In the genomic region with DNA sequence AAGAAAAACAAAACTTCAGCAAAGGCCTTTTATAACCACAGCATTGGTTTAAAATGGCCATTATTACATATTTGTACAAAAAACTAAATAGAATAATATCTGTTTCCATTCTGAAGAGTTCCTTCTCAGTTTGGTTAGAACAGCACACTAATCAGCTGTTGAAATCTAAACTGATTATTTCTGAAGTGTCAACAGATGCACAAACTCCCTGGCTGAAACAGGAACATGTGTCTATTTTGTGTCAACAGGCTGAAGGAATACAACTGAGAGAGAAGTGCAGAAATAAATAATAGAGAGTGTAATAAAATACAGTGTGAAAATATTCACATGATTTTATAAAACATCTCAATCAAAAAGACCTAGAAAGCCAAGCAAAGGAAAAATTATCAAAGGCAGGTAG, we compare ENCODE assay signal across 24 cellular contexts. TPM values are rescaled to one million over a fixed set of nuclear protein-coding genes. Genes with fewer than 3 reads are reported as not detected.
DNase-seq lines count a peak whose midpoint lies in the region; ATAC-seq and TF ChIP-seq lines count a peak whose summit lies in the region.
"Had no signal": no experiment of that assay in that cellular context is flagged by ENCODE, and none has a peak within 500 bp of the region (broad histone marks: within the 10 kb centered on the region; RNA-seq: fewer than 3 reads in every experiment).

No MANE protein-coding gene starts in this region.

- H3K9me3 ChIP-seq in A673 (ENCODE audit: low read depth, low read length, poor library complexity, severe bottlenecking), result no peaks in the 10 kb centered on the region
- H3K9me3 ChIP-seq: adrenal gland, body of pancreas, Peyer's patch, uterus had no signal

- no peaks in the 10 kb centered on the region for H3K27me3 ChIP-seq in A673 (replicated peaks; ENCODE audit: insufficient read depth, low read depth, low read length, poor library complexity)
- no peaks in the 10 kb centered on the region for H3K27me3 ChIP-seq in ACC112 (ENCODE audit: insufficient read depth, low read length)
- H3K27me3 ChIP-seq: adrenal gland, body of pancreas, dorsolateral prefrontal cortex, Peyer's patch, uterus had no signal

- H3K36me3 Mint-ChIP-seq in central memory CD8-positive, alpha-beta T cell (ENCODE audit: insufficient read depth), result peaks cover 7% of the 10 kb centered on the region
- H3K36me3 Mint-ChIP-seq: CD4-positive, alpha-beta memory T cell; naive thymus-derived CD4-positive, alpha-beta T cell had no signal

- H3K4me1 Mint-ChIP-seq in central memory CD8-positive, alpha-beta T cell, result peaks cover 32% of the 10 kb centered on the region

- no peaks in the 10 kb centered on the region for H3K27me3 Mint-ChIP-seq in central memory CD8-positive, alpha-beta T cell
- H3K27me3 Mint-ChIP-seq: activated T-cell treated with anti-CD3 and anti-CD28 coated beads, Interleukin-2, amount 50 U/mL, for 24 hours; CD4-positive, alpha-beta memory T cell had no signal

- TF ChIP-seq CTCF in A673 (conservative IDR thresholded peaks at IDR 0.05; ENCODE audit: low read depth, low read length), result no peak

- peak overlapping the region; percentile 69 for H3K27ac Mint-ChIP-seq in central memory CD8-positive, alpha-beta T cell (ENCODE audit: low read depth)

- H3K4me1 ChIP-seq in A673 (ENCODE audit: insufficient read depth, low read length, poor library complexity, severe bottlenecking), result peaks cover 95% of the 10 kb centered on the region
- peaks cover 64% of the 10 kb centered on the region for H3K4me1 ChIP-seq in ACC112 (ENCODE audit: control insufficient read depth, insufficient read depth, low read length, unreplicated experiment)
- H3K4me1 ChIP-seq: body of pancreas, Peyer's patch, uterus had no signal

- no peak for ATAC-seq in central memory CD8-positive, alpha-beta T cell (replicated peaks; ENCODE audit: extremely low read depth, poor library complexity, severe bottlenecking)
- ATAC-seq in GM19328 (IDR thresholded peaks at IDR 0.05; ENCODE audit: unreplicated experiment), result no peak
- no peak for ATAC-seq in left cardiac atrium
- ATAC-seq: body of pancreas; HCT116; left ventricle myocardium superior; naive thymus-derived CD4-positive, alpha-beta T cell; stimulated activated naive CD8-positive, alpha-beta T cell treated with anti-CD3 and anti-CD28 coated beads, Interleukin-15, Interleukin-2, amounts not matched to agents 100 U/mL and 50 U/mL, for 24 hours had no signal

- no peak overlapping the region for H3K4me3 ChIP-seq in A673 (ENCODE audit: low read depth, low read length, poor library complexity, severe bottlenecking)
- no peak overlapping the region for H3K4me3 ChIP-seq in ACC112 (ENCODE audit: low read depth, low read length)
- H3K4me3 ChIP-seq: adrenal gland, body of pancreas, dorsolateral prefrontal cortex, Peyer's patch, uterus had no signal

- H2AFZ ChIP-seq in ACC112 (ENCODE audit: low read length, unreplicated experiment), result no peak overlapping the region

- H3K79me2 ChIP-seq in ACC112 (ENCODE audit: control insufficient read depth, insufficient read depth, low read length, unreplicated experiment), result peaks cover 71% of the 10 kb centered on the region

- H3K27ac ChIP-seq in A673 (ENCODE audit: low read depth, low read length, poor library complexity, severe bottlenecking), result peak overlapping the region; percentile 52
- 0 out of 2 replicates have a peak overlapping the region, but pooled peaks have one; percentile 8 for H3K27ac ChIP-seq in ACC112 (ENCODE audit: low read depth, low read length)
- H3K27ac ChIP-seq: adrenal gland, body of pancreas, dorsolateral prefrontal cortex, Peyer's patch, uterus had no signal

- intact Hi-C loops in A673 (cut with micrococcal nuclease; ENCODE audit: unreplicated experiment), result no loop called here
- intact Hi-C loops in left cardiac atrium (cut with DNase I), result no loop called here

- H3K4me3 Mint-ChIP-seq in central memory CD8-positive, alpha-beta T cell, result peak overlapping the region; percentile 24
- H3K4me3 Mint-ChIP-seq: activated T-cell treated with anti-CD3 and anti-CD28 coated beads, Interleukin-2, amount 50 U/mL, for 24 hours; CD4-positive, alpha-beta memory T cell had no signal

- H3K36me3 ChIP-seq in A673 (ENCODE audit: insufficient read depth, low read length, poor library complexity, severe bottlenecking) (no peaks in the 10 kb centered on the region), ACC112 (ENCODE audit: insufficient read depth, low read length) (no peaks in the 10 kb centered on the region)
- H3K36me3 ChIP-seq: adrenal gland, Peyer's patch, uterus had no signal

- POLR2A ChIA-PET in A673 (lab: Charles Lee; ENCODE audit: low non-redundant PET), result no interaction called here

- CTCF ChIA-PET in A673 (lab: Charles Lee), result no interaction called here

- DNase-seq in A673 (ENCODE audit: low spot score) (no peak), LHCN-M2 (ENCODE audit: low read depth) (peak; percentile 27), left cardiac atrium (no peak), HPDE6-E6E7 (ENCODE audit: extremely low spot score) (no peak)
- no peak for DNase-seq in central memory CD8-positive, alpha-beta T cell (ENCODE audit: low spot score in 2 of 2)
- DNase-seq: activated CD4-positive, alpha-beta T cell treated with anti-CD3 and anti-CD28 coated beads for 1 hour; activated gamma-delta T cell treated with Interleukin-2 at 50 U/mL for 16 hours; activated T-cell treated with anti-CD3 and anti-CD28 coated beads, Interleukin-2, amount 50 U/mL, for 24 hours; adrenal gland; body of pancreas; CD4-positive, alpha-beta memory T cell; dorsolateral prefrontal cortex; GDM1; KBM-7; left ventricle myocardium superior; naive thymus-derived CD4-positive, alpha-beta T cell; NCI-H146; Peyer's patch; stimulated activated naive CD8-positive, alpha-beta T cell treated with anti-CD3 and anti-CD28 coated beads, Interleukin-15, Interleukin-2, amounts not matched to agents 100 U/mL and 50 U/mL, for 24 hours; T-helper 1 cell; uterus had no signal

- H3K9me3 Mint-ChIP-seq in central memory CD8-positive, alpha-beta T cell, result no peaks in the 10 kb centered on the region
- H3K9me3 Mint-ChIP-seq: activated T-cell treated with anti-CD3 and anti-CD28 coated beads, Interleukin-2, amount 50 U/mL, for 24 hours; naive thymus-derived CD4-positive, alpha-beta T cell had no signal

- BruUV-seq in A673 (replicated peaks; lab: Mats Ljungman, UMichigan), result no TSS peak

RNA-seq across cellular contexts. Expression of a gene that starts 29.7 kb away (rescaled TPM):
- total RNA-seq in A673 (2021) (68.6 and 69.5 TPM in 2 replicates), LHCN-M2 (2014; rRNA removed) (5.1 and 6.1 TPM in 2 replicates), left cardiac atrium (1 to 10 TPM; 3.8 to 6.3 TPM)
- 1.3 TPM for polyA plus RNA-seq in LHCN-M2 (2012)
